ENCODE assay signal across 8 cellular contexts in genomic region chr4:138981930-138982390, GRCh38. TPM values are rescaled to one million over a fixed set of nuclear protein-coding genes. Genes with fewer than 3 reads are reported as not detected.
DNase-seq lines count a peak whose midpoint lies in the region; ATAC-seq and TF ChIP-seq lines count a peak whose summit lies in the region.

No MANE protein-coding gene starts in this region.

- intact Hi-C loops in body of pancreas (cut with DNase I) (no loop called here), testis (cut with DNase I; ENCODE audit: low total_unique reads) (no loop called here)

- no peaks in the 10 kb centered on the region for H3K4me1 ChIP-seq in body of pancreas
- no peaks in the 10 kb centered on the region for H3K4me1 ChIP-seq in testis
- no peaks in the 10 kb centered on the region for H3K4me1 ChIP-seq in Peyer's patch

- H3K36me3 ChIP-seq in body of pancreas (replicated peaks in 1 of 2; ENCODE audit: insufficient read depth in 1 of 2, low read depth in 2 of 2) (no peaks in the 10 kb centered on the region), testis (ENCODE audit: low read depth, missing control alignments) (no peaks in the 10 kb centered on the region), H7 (replicated peaks; ENCODE audit: control insufficient read depth, insufficient read depth, low read length) (no peaks in the 10 kb centered on the region), Peyer's patch (no peaks in the 10 kb centered on the region)

- WGBS in body of pancreas, 2 donors = 47 to 48% methylated on average over 4 of the region's 4 CpGs
- WGBS in testis, 2 donors = 37 to 57% methylated on average over 4 of the region's 4 CpGs

- DNase-seq in Kasumi-1 (lab: John Stamatoyannopoulos, UW) = peak; percentile 59 to 67
- peak in 3 of 4 donors; percentile 18 to 55 (median 24) for DNase-seq in body of pancreas
- DNase-seq in left lobe of liver (ENCODE audit: low spot score) = no peak
- peak; percentile 24 for DNase-seq in testis
- DNase-seq in H7 = no peak
- no peak for DNase-seq in Peyer's patch
- no peak for DNase-seq in foreskin melanocyte

- H3K27me3 ChIP-seq in body of pancreas (no peaks in the 10 kb centered on the region), testis (no peaks in the 10 kb centered on the region), H7 (ENCODE audit: control insufficient read depth, insufficient read depth, low read length) (no peaks in the 10 kb centered on the region), Peyer's patch (no peaks in the 10 kb centered on the region)

- H3K4me3 ChIP-seq in body of pancreas = no peak overlapping the region
- no peak overlapping the region for H3K4me3 ChIP-seq in testis
- no peak overlapping the region for H3K4me3 ChIP-seq in H7 (ENCODE audit: insufficient read depth, low read depth, low read length)
- no peak overlapping the region for H3K4me3 ChIP-seq in Peyer's patch

- TF ChIP-seq CTCF in body of pancreas (IDR thresholded peaks at IDR 0.05) = peak in 2 of 7 experiments; percentile 11 to 16
- TF ChIP-seq CTCF in testis (IDR thresholded peaks at IDR 0.05) = no peak
- peak in 3 of 6 experiments; percentile 14 to 18 (median 16) for TF ChIP-seq CTCF in Peyer's patch (IDR thresholded peaks at IDR 0.05)

- ATAC-seq in body of pancreas (peak; percentile 66), left lobe of liver (peak; percentile 98), GM21825 (IDR thresholded peaks at IDR 0.05; ENCODE audit: unreplicated experiment) (no peak)

- H3K27ac ChIP-seq in body of pancreas (peak overlapping the region in 2 of 4 donors; percentile 5 to 39), testis (no peak overlapping the region), Peyer's patch (peak overlapping the region in 2 of 4 donors; percentile 16 to 30)

- no peak for TF ChIP-seq POLR2A in body of pancreas (IDR thresholded peaks at IDR 0.05)
- no peak for TF ChIP-seq POLR2A in testis (IDR thresholded peaks at IDR 0.05)
- TF ChIP-seq POLR2A in Peyer's patch (IDR thresholded peaks at IDR 0.05) = no peak

- H3K9me3 ChIP-seq in body of pancreas (no peaks in the 10 kb centered on the region), testis (no peaks in the 10 kb centered on the region), Peyer's patch (no peaks in the 10 kb centered on the region)

RNA-seq across cellular contexts. Expression of gene NOCT, which starts 33.6 kb away (rescaled TPM):
- total RNA-seq in body of pancreas (10 to 100 TPM in 1 of 2 donors, 1 to 10 TPM in 1; 5.7 to 11.9 TPM), left lobe of liver (5.1 TPM), testis (10 to 100 TPM; 19.0 to 19.3 TPM), Peyer's patch (10 to 100 TPM in 2 of 4 donors, 1 to 10 TPM in 2; 5.4 to 26.4 (median 11.0) TPM)
- polyA plus RNA-seq in testis (ENCODE audit: insufficient read depth, low read depth, low replicate concordance) = 7.7 TPM
- 81.1 and 82.5 TPM in 2 replicates for total RNA-seq in H7 (2014; rRNA removed; shearing (Covaris generic))

Comparison
In these comparisons a context has a peak if more than half of its experiments do, and no peak if none do; other contexts are left out.
1. DNase-seq: peak in Kasumi-1 (2 of 2), body of pancreas (3 of 4) and testis (single experiment); none in left lobe of liver (single experiment), H7 (single experiment), Peyer's patch (0 of 3) and foreskin melanocyte (single experiment).